ENCODE assay signal across 8 cellular contexts in the genomic region with DNA sequence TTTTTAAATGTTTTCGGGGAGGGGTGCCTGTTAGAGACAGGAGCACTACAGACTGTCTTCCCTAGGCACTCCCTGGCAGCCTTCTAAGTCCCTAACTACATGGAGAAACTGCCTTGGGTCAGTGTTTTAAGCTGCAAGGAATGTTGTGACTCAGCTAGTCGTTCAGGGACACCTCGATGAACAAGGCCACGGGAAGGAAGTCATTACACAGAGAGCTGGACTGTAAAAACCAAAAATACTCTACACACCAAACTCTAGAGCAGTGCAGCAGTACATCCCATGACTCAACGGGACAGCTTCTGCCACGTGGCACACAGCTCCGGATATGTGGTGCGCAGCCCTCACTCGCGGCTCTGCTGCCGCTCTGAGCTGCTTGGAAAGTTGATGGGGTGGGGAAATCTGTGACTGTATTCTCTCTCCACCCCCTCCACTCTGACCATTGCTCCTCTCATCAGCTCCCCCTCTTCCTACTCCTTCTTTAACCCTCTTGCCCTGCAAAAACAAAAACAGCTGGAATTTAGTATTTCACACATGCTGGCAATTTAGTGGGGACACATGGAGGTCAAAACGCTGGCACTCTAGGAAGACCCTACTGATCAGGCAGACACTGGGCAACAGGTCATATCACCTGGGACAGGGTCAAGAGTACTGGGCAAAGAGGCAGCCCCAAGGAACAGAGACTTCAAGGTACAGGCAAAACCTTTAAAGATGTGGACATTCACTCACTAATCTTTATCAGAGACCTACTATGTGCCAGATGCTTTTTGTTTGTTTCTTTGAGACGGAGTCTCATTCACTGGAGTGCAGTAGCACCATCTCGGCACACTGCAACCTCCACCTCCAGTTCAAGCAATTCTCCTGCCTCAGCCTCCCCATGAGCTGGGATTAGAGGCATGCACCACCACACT. TPM values are rescaled to one million over a fixed set of nuclear protein-coding genes. Genes with fewer than 3 reads are reported as not detected.
A peak's percentile ranks its signal among the peaks of the same experiment; 100 is the strongest.
DNase-seq lines count a peak whose midpoint lies in the region; ATAC-seq lines count a peak whose summit lies in the region.

No MANE protein-coding gene starts in this region.

- DNase-seq in Jurkat, Clone E6-1 (ENCODE audit: low read depth, low spot score) = peak; percentile 26
- peak; percentile 56 to 57 for DNase-seq in activated CD4-positive, alpha-beta T cell treated with anti-CD3 and anti-CD28 coated beads, Interleukin-2, amount 50 U/mL, for 4 hours
- peak; percentile 34 for DNase-seq in stimulated activated naive B cell treated with anti-CD40 and anti-IgM and Interleukin-4, amounts not matched to agents 10 μg/mL and 1 μg/mL and 100 μg/mL, for 72 hours
- no peak for DNase-seq in NCI-H2227 treated with DMSO at 0.1 percent for 48 hours (lab: John Stamatoyannopoulos, UW)
- DNase-seq in NCI-H1694 (lab: John Stamatoyannopoulos, UW) = no peak

- peaks cover 17 to 20% of the 10 kb centered on the region in 2 donors for H3K4me1 Mint-ChIP-seq in stimulated activated naive B cell treated with anti-CD40 and anti-IgM and Interleukin-4, amounts not matched to agents 10 μg/mL and 1 μg/mL and 100 μg/mL, for 72 hours

- H3K36me3 Mint-ChIP-seq in stimulated activated naive B cell treated with anti-CD40 and anti-IgM and Interleukin-4, amounts not matched to agents 10 μg/mL and 1 μg/mL and 100 μg/mL, for 72 hours = no peaks in the 10 kb centered on the region

- H3K9me3 ChIP-seq in duodenal mucosa (ENCODE audit: control insufficient read depth in 1 of 2, low read length in 2 of 2) (no peaks in the 10 kb centered on the region), muscle layer of duodenum (ENCODE audit: control insufficient read depth in 1 of 2, low read length in 2 of 2) (no peaks in the 10 kb centered on the region)

- H3K4me3 ChIP-seq in Jurkat, Clone E6-1 (ENCODE audit: low read length) = no peak overlapping the region
- H3K4me3 ChIP-seq in duodenal mucosa (ENCODE audit: low read depth in 1 of 2, low read length in 2 of 2) (peak overlapping the region in 1 of 2 donors; percentile 18), muscle layer of duodenum (ENCODE audit: low read depth in 1 of 2, low read length in 2 of 2) (no peak overlapping the region)

- peak overlapping the region; percentile 66 for H3K27ac Mint-ChIP-seq in stimulated activated naive B cell treated with anti-CD40 and anti-IgM and Interleukin-4, amounts not matched to agents 10 μg/mL and 1 μg/mL and 100 μg/mL, for 72 hours

- H3K27me3 Mint-ChIP-seq in stimulated activated naive B cell treated with anti-CD40 and anti-IgM and Interleukin-4, amounts not matched to agents 10 μg/mL and 1 μg/mL and 100 μg/mL, for 72 hours = no peaks in the 10 kb centered on the region

- H3K4me3 Mint-ChIP-seq in stimulated activated naive B cell treated with anti-CD40 and anti-IgM and Interleukin-4, amounts not matched to agents 10 μg/mL and 1 μg/mL and 100 μg/mL, for 72 hours = peak overlapping the region; percentile 30

- H3K9ac ChIP-seq in duodenal mucosa (ENCODE audit: low read depth in 1 of 2, low read length in 2 of 2) = no peak overlapping the region

- H3K36me3 ChIP-seq in duodenal mucosa (ENCODE audit: control insufficient read depth in 1 of 2, insufficient read depth in 2 of 2, low read length in 2 of 2) = no peaks in the 10 kb centered on the region
- no peaks in the 10 kb centered on the region for H3K36me3 ChIP-seq in muscle layer of duodenum (ENCODE audit: control insufficient read depth in 1 of 2, insufficient read depth in 2 of 2, low read length in 2 of 2)

- H3K27me3 ChIP-seq in duodenal mucosa (ENCODE audit: control insufficient read depth in 1 of 2, insufficient read depth in 2 of 2, low read length in 2 of 2) (no peaks in the 10 kb centered on the region), muscle layer of duodenum (ENCODE audit: low read depth, low read length) (no peaks in the 10 kb centered on the region)

- H3K4me1 ChIP-seq in duodenal mucosa (ENCODE audit: control insufficient read depth in 1 of 2, insufficient read depth in 2 of 2, low read length in 2 of 2) (peaks cover 6 to 8% of the 10 kb centered on the region in 2 donors), muscle layer of duodenum (ENCODE audit: control insufficient read depth in 1 of 2, insufficient read depth in 2 of 2, low read length in 2 of 2) (peaks cover 0 to 5% of the 10 kb centered on the region in 2 donors)

- H3K27ac ChIP-seq in duodenal mucosa (ENCODE audit: low read depth, low read length) = peak overlapping the region; percentile 4
- H3K27ac ChIP-seq in muscle layer of duodenum (ENCODE audit: low read length) = peak overlapping the region; percentile 68

- no peaks in the 10 kb centered on the region for H3K9me3 Mint-ChIP-seq in stimulated activated naive B cell treated with anti-CD40 and anti-IgM and Interleukin-4, amounts not matched to agents 10 μg/mL and 1 μg/mL and 100 μg/mL, for 72 hours

- peak; percentile 89 for ATAC-seq in GM19043 (IDR thresholded peaks at IDR 0.05; ENCODE audit: low read depth, unreplicated experiment)
- ATAC-seq in stimulated activated naive B cell treated with anti-CD40 and anti-IgM and Interleukin-4, amounts not matched to agents 10 μg/mL and 1 μg/mL and 100 μg/mL, for 72 hours (replicated peaks) = peak; percentile 99

RNA-seq across cellular contexts. Expression of gene LPIN3, which starts 10.9 kb away (rescaled TPM):
- polyA plus RNA-seq in Jurkat, Clone E6-1 (2012; ENCODE audit: insufficient read depth, insufficient read length) = not detected

RNA-seq across cellular contexts. Expression of gene ZHX3, which starts 12.2 kb away (rescaled TPM):
- 13.8 TPM for polyA plus RNA-seq in Jurkat, Clone E6-1 (2012; ENCODE audit: insufficient read depth, insufficient read length)

RNA-seq across cellular contexts. Expression of gene EMILIN3, which starts 36.9 kb away (rescaled TPM):
- polyA plus RNA-seq in Jurkat, Clone E6-1 (2012; ENCODE audit: insufficient read depth, insufficient read length) = not detected

Comparison
In these comparisons a context has a peak if more than half of its experiments do, and no peak if none do; other contexts are left out.
1. DNase-seq: peak in Jurkat, Clone E6-1 (single experiment), activated CD4-positive, alpha-beta T cell treated with anti-CD3 and anti-CD28 coated beads, Interleukin-2, amount 50 U/mL, for 4 hours (2 of 2) and stimulated activated naive B cell treated with anti-CD40 and anti-IgM and Interleukin-4, amounts not matched to agents 10 μg/mL and 1 μg/mL and 100 μg/mL, for 72 hours (single experiment); none in NCI-H2227 treated with DMSO at 0.1 percent for 48 hours (single experiment) and NCI-H1694 (single experiment).